In genomic region chr2:88159955-88160415, GRCh38 we compare ENCODE assay signal across 9 cellular contexts. TPM values are rescaled to one million over a fixed set of nuclear protein-coding genes. Genes with fewer than 3 reads are reported as not detected.
DNase-seq lines count a peak whose midpoint lies in the region; ATAC-seq, FAIRE-seq and TF ChIP-seq lines count a peak whose summit lies in the region.
"Had no signal": no experiment of that assay in that cellular context is flagged by ENCODE, and none has a peak within 500 bp of the region (broad histone marks: within the 10 kb centered on the region; RNA-seq: fewer than 3 reads in every experiment).

No MANE protein-coding gene starts in this region.

- H2AK5ac ChIP-seq in H1 (ENCODE audit: low read depth, low read length), result no peak overlapping the region

- peaks cover 3% of the 10 kb centered on the region for H3K4me1 Mint-ChIP-seq in memory B cell
- H3K4me1 Mint-ChIP-seq: central memory CD8-positive, alpha-beta T cell had no signal

- H3K18ac ChIP-seq in H1 (ENCODE audit: extremely low read depth, low read length), result no peak overlapping the region

- FAIRE-seq in H1 (lab: Jason Lieb, UNC), result peak; percentile 97

- ATAC-seq in HG03095 (IDR thresholded peaks at IDR 0.05; ENCODE audit: unreplicated experiment) (peak; percentile 62), memory B cell (ENCODE audit: low read depth) (peak; percentile 61), GM19397 (IDR thresholded peaks at IDR 0.05; ENCODE audit: unreplicated experiment) (no peak)

- H3K36me3 Mint-ChIP-seq in memory B cell, result no peaks in the 10 kb centered on the region

- DNase-seq in EH (ENCODE audit: low read depth) (peak; percentile 73), NCI-H82 (lab: John Stamatoyannopoulos, UW) (peak; percentile 89), H1 (ENCODE audit: low read depth in 1 of 2, low spot score in 2 of 2) (no peak), memory B cell (ENCODE audit: low spot score in 2 of 2) (peak; percentile 38 to 63)
- peak; percentile 53 to 65 for DNase-seq in activated CD4-positive, alpha-beta T cell treated with anti-CD3 and anti-CD28 coated beads, Interleukin-2, amount 50 U/mL, for 48 hours
- peak; percentile 12 for DNase-seq in stimulated activated naive CD4-positive, alpha-beta T cell treated with Interleukin-2 at 50 U/mL for 16 hours (lab: John Stamatoyannopoulos, UW)

- no peak for TF ChIP-seq POLR2A in H1 (IDR thresholded peaks at IDR 0.05; ENCODE audit: control extremely low read depth in 1 of 2, low read depth in 2 of 2, low read length in 2 of 2)

- POLR2A ChIA-PET in H1 (lab: Charles Lee; ENCODE audit: partially characterized antibody), result interaction anchor here (1.3 to 2.0 kb wide), 2 partner anchors 10 to 105 kb away, joined by 3 to 6 read pairs; partner anchors contain the start of genes KRCC1 and THNSL2

- CTCF ChIA-PET in H1 (lab: Charles Lee; ENCODE audit: partially characterized antibody), result interaction anchor here (0.8 to 7.5 kb wide), 18 partner anchors 9 to 296 kb away, joined by 3 to 134 read pairs (median 4); partner anchors contain the start of gene SMYD1

- 0 out of 2 replicates have a peak overlapping the region, but pooled peaks have one; percentile 32 for H2BK20ac ChIP-seq in H1 (ENCODE audit: low read length)

- no peak overlapping the region for H3K4me2 ChIP-seq in H1 (ENCODE audit: insufficient read depth in 1 of 2, low read depth in 2 of 2, low read length in 2 of 2)

- WGBS in H1 (ENCODE audit: extremely low coverage in 1 of 2, insufficient coverage in 1 of 2, insufficient read length in 1 of 2, insufficient replicate concordance in 2 of 2, low coverage in 1 of 2, low lambda C conversion rate in 2 of 2, missing lambda C conversion rate in 1 of 2), 2 experiments, result 36% methylated on average over 5 of the region's 5 CpGs; no CpG with 5 or more reads in 1 of the 2 experiments

- H3K4me3 ChIP-seq in H1 (ENCODE audit: extremely low read depth in 1 of 4, insufficient read depth in 2 of 4, low read depth in 3 of 4, low read length in 4 of 4), result no peak overlapping the region

- H2BK5ac ChIP-seq in H1 (ENCODE audit: low read depth, low read length), result no peak overlapping the region

- H3K9me3 Mint-ChIP-seq in memory B cell, result no peaks in the 10 kb centered on the region
- H3K9me3 Mint-ChIP-seq: central memory CD8-positive, alpha-beta T cell had no signal

- no peak overlapping the region for H3K9ac ChIP-seq in H1 (replicated peaks in 1 of 4; ENCODE audit: extremely low read depth in 1 of 4, low read depth in 3 of 4, low read length in 3 of 4)

- no peak overlapping the region for H3K27ac ChIP-seq in H1 (ENCODE audit: low read depth, low read length)

- H3K79me1 ChIP-seq in H1 (ENCODE audit: low read depth, low read length), result no peaks in the 10 kb centered on the region

- no peak overlapping the region for H4K91ac ChIP-seq in H1 (replicated peaks; ENCODE audit: insufficient read length, low read length)

- peak; percentile 94 to 97 for TF ChIP-seq RAD21 in H1 (IDR thresholded peaks at IDR 0.05 in 1 of 2, conservative IDR thresholded peaks at IDR 0.05 in 1 of 2; ENCODE audit: low read depth in 2 of 2, low read length in 2 of 2)

- H3K4ac ChIP-seq in H1 (replicated peaks; ENCODE audit: insufficient read length, low read depth, low read length), result no peak overlapping the region

- H3K27me3 ChIP-seq in H1 (replicated peaks in 1 of 4; ENCODE audit: control insufficient read depth in 3 of 4, extremely low read depth in 1 of 4, insufficient read depth in 3 of 4, low read length in 3 of 4), result no peaks in the 10 kb centered on the region

- no peak overlapping the region for H2BK120ac ChIP-seq in H1 (replicated peaks; ENCODE audit: low read depth, low read length)

- TF ChIP-seq CTCF in H1 (IDR thresholded peaks at IDR 0.05; ENCODE audit: control extremely low read depth in 1 of 3, insufficient read depth in 1 of 3, low read depth in 1 of 3, low read length in 3 of 3), result peak in 2 of 3 experiments; percentile 78 to 85; a peak in 3 of 4 replicates

- H3K27me3 Mint-ChIP-seq in memory B cell, result peaks cover 1% of the 10 kb centered on the region

- H3K23ac ChIP-seq in H1 (ENCODE audit: insufficient read length), result no peak overlapping the region

- H2BK12ac ChIP-seq in H1 (ENCODE audit: low read depth, low read length), result no peak overlapping the region

- H3K27ac Mint-ChIP-seq in memory B cell, result no peak overlapping the region

- TF ChIP-seq EP300 in H1 (IDR thresholded peaks at IDR 0.05; ENCODE audit: borderline replicate concordance in 1 of 2, low read depth in 2 of 2, low read length in 2 of 2), result no peak

- no peaks in the 10 kb centered on the region for H4K20me1 ChIP-seq in H1 (replicated peaks in 1 of 2; ENCODE audit: control insufficient read depth in 1 of 2, insufficient read depth in 2 of 2, low read length in 2 of 2)

- no peak overlapping the region for H3K4me3 Mint-ChIP-seq in memory B cell
- H3K4me3 Mint-ChIP-seq: central memory CD8-positive, alpha-beta T cell had no signal

- no peaks in the 10 kb centered on the region; the same call in 1 of the 2 replicates for H3K23me2 ChIP-seq in H1 (ENCODE audit: low read depth, low read length)

- no peaks in the 10 kb centered on the region for H3K9me3 ChIP-seq in H1 (ENCODE audit: insufficient read depth in 2 of 2, low read depth in 1 of 2, low read length in 1 of 2)

- no peaks in the 10 kb centered on the region for H3K79me2 ChIP-seq in H1 (ENCODE audit: control insufficient read depth in 1 of 2, insufficient read depth in 2 of 2, low read length in 2 of 2)

- H3K56ac ChIP-seq in H1 (replicated peaks; ENCODE audit: insufficient read length, low read depth, low read length), result no peak overlapping the region

- H3K4me1 ChIP-seq in H1 (replicated peaks in 1 of 4; ENCODE audit: control insufficient read depth in 3 of 4, insufficient read depth in 4 of 4, low read length in 3 of 4), result peaks cover 0 to 6% (median 0%) of the 10 kb centered on the region in 4 experiments; a peak in 2 of 7 replicates

- H2AFZ ChIP-seq in H1 (ENCODE audit: low read length), result no peak overlapping the region

- H3K14ac ChIP-seq in H1 (ENCODE audit: insufficient read length), result no peak overlapping the region

- no peaks in the 10 kb centered on the region for H3K36me3 ChIP-seq in H1 (ENCODE audit: control insufficient read depth in 2 of 4, insufficient read depth in 4 of 4, low read length in 3 of 4)

- H4K5ac ChIP-seq in H1 (ENCODE audit: insufficient read length, low read depth, low read length), result no peak overlapping the region

- no peak overlapping the region for H2BK15ac ChIP-seq in H1 (ENCODE audit: low read length)

- no peak overlapping the region for H4K8ac ChIP-seq in H1 (ENCODE audit: extremely low read depth, insufficient read depth, low read length)

TF ChIP-seq in H1, 55 proteins besides CTCF, POLR2A, EP300 and RAD21:
- TF ChIP-seq HDAC2 (IDR thresholded peaks at IDR 0.05; ENCODE audit: borderline replicate concordance in 1 of 2, low read depth in 2 of 2, low read length in 2 of 2) (no peak), TCF12 (IDR thresholded peaks at IDR 0.05; ENCODE audit: low read depth, low read length) (no peak), CTBP2 (IDR thresholded peaks at IDR 0.05; ENCODE audit: borderline replicate concordance, insufficient read depth, insufficient read length, low read length) (no peak), KDM5A (IDR thresholded peaks at IDR 0.05; ENCODE audit: low read length) (no peak), TEAD4 (IDR thresholded peaks at IDR 0.05; ENCODE audit: low read depth, low read length) (peak; percentile 67), JUN (IDR thresholded peaks at IDR 0.05; ENCODE audit: low read depth, low read length) (no peak), SP2 (IDR thresholded peaks at IDR 0.05; ENCODE audit: low read length) (no peak)

RNA-seq across cellular contexts. Expression of gene THNSL2, which starts 10.2 kb away (rescaled TPM):
- 4.6 TPM in 2 replicates for total RNA-seq in H1 (2021; fragmentation: NEBNext Ultra II Directional; extraction: Animal tissue kit (Norgen Biotek cat#: 25700))
- 7.0 and 8.0 TPM in 2 replicates for polyA plus RNA-seq in H1 (2011; rRNA removed)
- polyA plus RNA-seq in H1 (2011; cell fraction: cytosol; rRNA removed), result 9.4 TPM
- polyA plus RNA-seq in H1 (2011; cell fraction: nucleus; rRNA removed), result 16.0 TPM
- polyA plus RNA-seq in H1 (2012, experiment 1 of 2), result 5.5 to 9.6 TPM (median 7.8 TPM) in 4 replicates
- 5.1 TPM for polyA plus RNA-seq in H1 (2012, experiment 2 of 2)
- polyA plus RNA-seq in H1 (2013, experiment 1 of 2), result 3.4 TPM
- polyA plus RNA-seq in H1 (2013, experiment 2 of 2), result 3.7 TPM
- polyA minus RNA-seq in H1 (2011; rRNA and poly(A)+ RNA removed), result 6.5 and 10.5 TPM in 2 replicates
- polyA minus RNA-seq in H1 (2011; cell fraction: cytosol; rRNA and poly(A)+ RNA removed), result 3.9 TPM
- polyA minus RNA-seq in H1 (2011; cell fraction: nucleus; rRNA and poly(A)+ RNA removed), result 10.5 TPM

RNA-seq across cellular contexts. Expression of gene FABP1, which starts 32.1 kb away (rescaled TPM):
- total RNA-seq in H1 (2021; fragmentation: NEBNext Ultra II Directional; extraction: Animal tissue kit (Norgen Biotek cat#: 25700)), result not detected in 2 replicates
- 0.09 TPM in 1 of 2 replicates, not detected in the other for polyA plus RNA-seq in H1 (2011; rRNA removed)
- 0.37 TPM for polyA plus RNA-seq in H1 (2011; cell fraction: cytosol; rRNA removed)
- 0.13 TPM for polyA plus RNA-seq in H1 (2011; cell fraction: nucleus; rRNA removed)
- polyA plus RNA-seq in H1 (2012, experiment 1 of 2), result not detected in 4 replicates
- not detected for polyA plus RNA-seq in H1 (2012, experiment 2 of 2)
- not detected for polyA plus RNA-seq in H1 (2013, experiment 1 of 2)
- polyA plus RNA-seq in H1 (2013, experiment 2 of 2), result not detected
- polyA minus RNA-seq in H1 (2011; rRNA and poly(A)+ RNA removed), result not detected in 2 replicates
- not detected for polyA minus RNA-seq in H1 (2011; cell fraction: cytosol; rRNA and poly(A)+ RNA removed)
- polyA minus RNA-seq in H1 (2011; cell fraction: nucleus; rRNA and poly(A)+ RNA removed), result not detected

Comparison
In these comparisons a context has a peak if more than half of its experiments do, and no peak if none do; other contexts are left out.
1. DNase-seq: peak in EH (single experiment), NCI-H82 (single experiment), activated CD4-positive, alpha-beta T cell treated with anti-CD3 and anti-CD28 coated beads, Interleukin-2, amount 50 U/mL, for 48 hours (2 of 2), memory B cell (2 of 2) and stimulated activated naive CD4-positive, alpha-beta T cell treated with Interleukin-2 at 50 U/mL for 16 hours (single experiment); none in H1 (0 of 2).